19 cellular contexts compared by ENCODE assay signal in genomic region chr4:94564252-94564651, GRCh38.
"Had no signal": no experiment of that assay in that cellular context is flagged by ENCODE, and none has a peak within 500 bp of the region (broad histone marks: within the 10 kb centered on the region; RNA-seq: fewer than 3 reads in every experiment).

No MANE protein-coding gene starts in this region.

- DNase-seq: activated CD4-positive, alpha-beta memory T cell treated with anti-CD3 and anti-CD28 coated beads for 36 hours; activated CD4-positive, alpha-beta T cell treated with anti-CD3 and anti-CD28 coated beads for 4 hours; activated CD4-positive, CD25-positive, alpha-beta regulatory T cell; activated naive CD4-positive, alpha-beta T cell treated with Interleukin-2 at 50 U/mL for 16 hours; activated naive CD8-positive, alpha-beta T cell treated with anti-CD3 and anti-CD28 coated beads, Interleukin-2, amount 10 ng/mL, durations not matched to agents 7 days and 5 days; activated T-cell treated with anti-CD3 and anti-CD28 coated beads, Interleukin-2, amount 50 U/mL, for 48 hours; amniotic stem cell; effector CD4-positive, alpha-beta T cell; hippocampal formation; naive thymus-derived CD8-positive, alpha-beta T cell; retina; stimulated activated CD4-positive, alpha-beta T cell treated with anti-CD3 and anti-CD28 coated beads, Interleukin-12 subunit alpha, Interleukin-12 subunit beta, amount 100 ng/mL, for 4 hours; stimulated activated CD4-positive, alpha-beta T cell treated with anti-CD3 and anti-CD28 coated beads, Interleukin-4, amount 100 ng/mL, for 4 hours; stimulated activated naive CD8-positive, alpha-beta T cell treated with anti-CD3 and anti-CD28 coated beads, Interleukin-15, Interleukin-2, amounts not matched to agents 100 U/mL and 50 U/mL, for 24 hours; substantia nigra; thyroid gland had no signal

- H3K27ac ChIP-seq: neural progenitor cell, thyroid gland had no signal

- H3K4me3 Mint-ChIP-seq: activated CD4-positive, alpha-beta memory T cell treated with anti-CD3 and anti-CD28 coated beads for 36 hours; activated naive CD8-positive, alpha-beta T cell treated with anti-CD3 and anti-CD28 coated beads, Interleukin-2, amount 10 ng/mL, durations not matched to agents 7 days and 5 days; dendritic cell treated with granulocyte-macrophage colony-stimulating factor and Interleukin-4, amounts not matched to agents 40 ng/mL and 50 ng/mL, for 4 days; naive thymus-derived CD8-positive, alpha-beta T cell; neural progenitor cell; T-helper 1 cell treated with Interleukin-12 subunit alpha and Interleukin-12 subunit beta and Interleukin-4 antibody, amounts not matched to agents 30 μg/mL and 1 μg/mL, for 36 hours had no signal

- H3K27me3 Mint-ChIP-seq: activated CD4-positive, alpha-beta memory T cell treated with anti-CD3 and anti-CD28 coated beads for 36 hours; activated naive CD8-positive, alpha-beta T cell treated with anti-CD3 and anti-CD28 coated beads, Interleukin-2, amount 10 ng/mL, durations not matched to agents 7 days and 5 days; dendritic cell treated with granulocyte-macrophage colony-stimulating factor and Interleukin-4, amounts not matched to agents 40 ng/mL and 50 ng/mL, for 4 days; naive thymus-derived CD8-positive, alpha-beta T cell had no signal

- ATAC-seq: naive thymus-derived CD8-positive, alpha-beta T cell; stimulated activated naive CD8-positive, alpha-beta T cell treated with anti-CD3 and anti-CD28 coated beads, Interleukin-15, Interleukin-2, amounts not matched to agents 100 U/mL and 50 U/mL, for 24 hours had no signal

- H3K27ac Mint-ChIP-seq: activated CD4-positive, alpha-beta memory T cell treated with anti-CD3 and anti-CD28 coated beads for 36 hours; activated naive CD8-positive, alpha-beta T cell treated with anti-CD3 and anti-CD28 coated beads, Interleukin-2, amount 10 ng/mL, durations not matched to agents 7 days and 5 days; dendritic cell treated with granulocyte-macrophage colony-stimulating factor and Interleukin-4, amounts not matched to agents 40 ng/mL and 50 ng/mL, for 4 days; naive thymus-derived CD8-positive, alpha-beta T cell; neural progenitor cell; T-helper 1 cell treated with Interleukin-12 subunit alpha and Interleukin-12 subunit beta and Interleukin-4 antibody, amounts not matched to agents 30 μg/mL and 1 μg/mL, for 36 hours had no signal

- H3K9me3 Mint-ChIP-seq: activated CD4-positive, alpha-beta memory T cell treated with anti-CD3 and anti-CD28 coated beads for 36 hours; dendritic cell treated with granulocyte-macrophage colony-stimulating factor and Interleukin-4, amounts not matched to agents 40 ng/mL and 50 ng/mL, for 4 days; naive thymus-derived CD8-positive, alpha-beta T cell; T-helper 1 cell treated with Interleukin-12 subunit alpha and Interleukin-12 subunit beta and Interleukin-4 antibody, amounts not matched to agents 30 μg/mL and 1 μg/mL, for 36 hours had no signal

- H3K27me3 ChIP-seq: neural progenitor cell, thyroid gland had no signal

- H3K36me3 Mint-ChIP-seq: activated CD4-positive, alpha-beta memory T cell treated with anti-CD3 and anti-CD28 coated beads for 36 hours had no signal

- H3K4me1 ChIP-seq: neural progenitor cell had no signal

- H3K4me3 ChIP-seq: neural progenitor cell, thyroid gland had no signal

- H3K36me3 ChIP-seq: neural progenitor cell, thyroid gland had no signal

- H3K9me3 ChIP-seq: thyroid gland had no signal
